ENCODE assay signal across 5 cellular contexts in genomic region chr7:75117362-75117761, GRCh38. TPM values are rescaled to one million over a fixed set of nuclear protein-coding genes. Genes with fewer than 3 reads are reported as not detected.
DNase-seq lines count a peak whose midpoint lies in the region; ATAC-seq and TF ChIP-seq lines count a peak whose summit lies in the region.
"Not testable (repeated sequence)": the region's sequence is repeated elsewhere in the genome, so short reads cannot be mapped to it uniquely, and the experiment has no call there.

No MANE protein-coding gene starts in this region.

- not testable (repeated sequence) for H3K36me3 ChIP-seq in Karpas-422 (ENCODE audit: insufficient read depth, low read length); WERI-Rb-1; endodermal cell (ENCODE audit: control insufficient read depth, insufficient read depth, low read length); neutrophil

- ATAC-seq in right cardiac atrium = not testable (repeated sequence)

- not testable (repeated sequence) for H3K4me1 Mint-ChIP-seq in endodermal cell

- not testable (repeated sequence) for H3K9ac ChIP-seq in Karpas-422 (ENCODE audit: low read length); endodermal cell (ENCODE audit: extremely low read depth, low read length, poor library complexity, severe bottlenecking)

- H3K79me2 ChIP-seq in Karpas-422 (ENCODE audit: low read length) = not testable (repeated sequence)

- not testable (repeated sequence) for H3K9me2 ChIP-seq in Karpas-422 (replicated peaks; ENCODE audit: insufficient read depth, low read length)

- peak; percentile 19 for DNase-seq in Karpas-422
- peak; percentile 5 for DNase-seq in WERI-Rb-1
- peak; percentile 25 for DNase-seq in endodermal cell
- peak in 2 of 3 donors; percentile 8 to 17 for DNase-seq in right cardiac atrium

- H3K9me3 ChIP-seq in Karpas-422 (ENCODE audit: low read length); WERI-Rb-1 (ENCODE audit: severe bottlenecking); endodermal cell (ENCODE audit: control insufficient read depth, low read length); right cardiac atrium (ENCODE audit: control insufficient read depth, low read length); neutrophil: not testable (repeated sequence)

- not testable (repeated sequence) for H2AFZ ChIP-seq in Karpas-422 (ENCODE audit: low read length)

- not testable (repeated sequence) for TF ChIP-seq CTCF in WERI-Rb-1 (IDR thresholded peaks at IDR 0.05; ENCODE audit: low read depth, low read length); endodermal cell (conservative IDR thresholded peaks at IDR 0.05); neutrophil (IDR thresholded peaks at IDR 0.05)

- H3K27ac Mint-ChIP-seq in endodermal cell = not testable (repeated sequence)

- H3K9me3 Mint-ChIP-seq in endodermal cell = not testable (repeated sequence)

- not testable (repeated sequence) for H3K4me2 ChIP-seq in Karpas-422 (ENCODE audit: low read depth, low read length, poor library complexity, severe bottlenecking)

- not testable (repeated sequence) for H4K20me1 ChIP-seq in Karpas-422 (ENCODE audit: insufficient read depth, low read depth, low read length)

- H3K27ac ChIP-seq in Karpas-422 (ENCODE audit: low read length); WERI-Rb-1; endodermal cell (ENCODE audit: low read depth, low read length); right cardiac atrium (ENCODE audit: low read length): not testable (repeated sequence)
- H3K27ac ChIP-seq in neutrophil = peak overlapping the region; percentile 16

- not testable (repeated sequence) for H3K4me3 ChIP-seq in Karpas-422 (ENCODE audit: low read length); WERI-Rb-1 (ENCODE audit: low read depth, low read length); endodermal cell (ENCODE audit: low read length); right cardiac atrium (ENCODE audit: low read length); neutrophil (ENCODE audit: low read depth in 1 of 2, low read length in 1 of 2)

- not testable (repeated sequence) for H3K27me3 ChIP-seq in Karpas-422 (ENCODE audit: low read length); WERI-Rb-1 (ENCODE audit: insufficient read depth, low read depth, severe bottlenecking); endodermal cell (ENCODE audit: control insufficient read depth, insufficient read depth, low read length, poor library complexity, severe bottlenecking); right cardiac atrium (ENCODE audit: control insufficient read depth, insufficient read depth); neutrophil

- H3K36me3 Mint-ChIP-seq in endodermal cell (ENCODE audit: low read depth) = not testable (repeated sequence)

- WGBS in endodermal cell (ENCODE audit: insufficient coverage in 1 of 2, insufficient read length in 1 of 2), 2 experiments = 80 to 97% methylated on average over 1 to 7 of the region's 7 CpGs
- WGBS in right cardiac atrium = 95% methylated on average over 7 of the region's 7 CpGs

- H3K4me1 ChIP-seq in Karpas-422 (ENCODE audit: low read length); endodermal cell (ENCODE audit: control insufficient read depth, insufficient read depth, low read length); right cardiac atrium (ENCODE audit: control insufficient read depth, insufficient read depth, low read length); neutrophil (ENCODE audit: control insufficient read depth in 1 of 2, insufficient read depth in 1 of 2, low read depth in 1 of 2, low read length in 1 of 2): not testable (repeated sequence)

- H3K27me3 Mint-ChIP-seq in endodermal cell (ENCODE audit: insufficient read depth) = not testable (repeated sequence)

- intact Hi-C loops in right cardiac atrium (cut with DNase I) = not testable (repeated sequence)

- H3K4me3 Mint-ChIP-seq in endodermal cell = not testable (repeated sequence)

RNA-seq across cellular contexts. Expression of gene GTF2IRD2B, which starts 25.0 kb away (rescaled TPM):
- 5.5 and 17.9 TPM in 2 replicates for total RNA-seq in Karpas-422 (2014; rRNA removed; shearing (Covaris generic); ENCODE audit: low replicate concordance)
- total RNA-seq in endodermal cell (10 to 100 TPM; 13.6 to 24.0 TPM), right cardiac atrium (10 to 100 TPM; 28.8 to 44.9 (median 34.1) TPM)
- polyA plus RNA-seq in endodermal cell (2013, experiment 1 of 2) = 14.0 TPM
- 14.7 TPM for polyA plus RNA-seq in endodermal cell (2013, experiment 2 of 2)
- polyA plus RNA-seq in right cardiac atrium = 18.6 TPM

RNA-seq across cellular contexts. Expression of gene RCC1L, which starts 43.8 kb away (rescaled TPM):
- total RNA-seq in Karpas-422 (2014; rRNA removed; shearing (Covaris generic); ENCODE audit: low replicate concordance) = 24.6 and 41.1 TPM in 2 replicates
- total RNA-seq in endodermal cell (10 to 100 TPM; 48.8 to 53.5 TPM), right cardiac atrium (10 to 100 TPM; 27.2 to 37.5 (median 33.9) TPM)
- 34.4 TPM for polyA plus RNA-seq in endodermal cell (2013, experiment 1 of 2)
- 33.9 TPM for polyA plus RNA-seq in endodermal cell (2013, experiment 2 of 2)
- polyA plus RNA-seq in right cardiac atrium = 39.0 TPM
